ENCODE assay signal across 13 cellular contexts in genomic region chr6:27129095-27129815, GRCh38.
DNase-seq lines count a peak whose midpoint lies in the region; ATAC-seq, FAIRE-seq and TF ChIP-seq lines count a peak whose summit lies in the region.
"Had no signal": no experiment of that assay in that cellular context is flagged by ENCODE, and none has a peak within 500 bp of the region (broad histone marks: within the 10 kb centered on the region; RNA-seq: fewer than 3 reads in every experiment).

No MANE protein-coding gene starts in this region.

- no peak for FAIRE-seq in GM12878 (lab: Jason Lieb, UNC)
- FAIRE-seq: endometrium, small intestine had no signal

- H3K27ac ChIP-seq in CD4-positive, CD25-positive, alpha-beta regulatory T cell (ENCODE audit: insufficient read depth, low read length, poor library complexity, severe bottlenecking) = no peak overlapping the region
- H3K27ac ChIP-seq in GM12878 (ENCODE audit: control insufficient read depth, insufficient read depth) (peak overlapping the region; percentile 93), sigmoid colon (no peak overlapping the region)

- peak overlapping the region; percentile 54 for H3K4me2 ChIP-seq in GM12878 (ENCODE audit: control insufficient read depth, insufficient read depth)

- RAD21 ChIA-PET in GM12878 (lab: Charles Lee; ENCODE audit: unreplicated experiment) = interaction anchor here (0.5 to 3.0 kb wide), 4 partner anchors 15 to 736 kb away, joined by 3 to 19 read pairs (median 4); a partner anchor contains a TSS

- CTCF ChIA-PET in GM12878 (lab: Yijun Ruan, JAX) = interaction anchor here (1.1 to 4.2 kb wide), 5 partner anchors 16 to 767 kb away, joined by 3 to 33 read pairs (median 10); a partner anchor contains a TSS

- peaks cover 37% of the 10 kb centered on the region for H3K79me2 ChIP-seq in GM12878 (ENCODE audit: control insufficient read depth, insufficient read depth, low read length)

- ATAC-seq in CD4-positive, CD25-positive, alpha-beta regulatory T cell (ENCODE audit: low read depth in 2 of 2) = no peak
- ATAC-seq in GM12878 = no peak
- ATAC-seq: Right ventricle myocardium inferior had no signal

- peaks cover 27% of the 10 kb centered on the region for H3K4me1 ChIP-seq in CD4-positive, CD25-positive, alpha-beta regulatory T cell (ENCODE audit: control insufficient read depth, insufficient read depth, low read length, poor library complexity, severe bottlenecking)
- H3K4me1 ChIP-seq in GM12878 (ENCODE audit: control insufficient read depth, insufficient read depth, low read length) (peaks cover 16% of the 10 kb centered on the region), sigmoid colon (peaks cover 0 to 22% (median 11%) of the 10 kb centered on the region in 4 donors)

- no peaks in the 10 kb centered on the region for H4K20me1 ChIP-seq in GM12878 (ENCODE audit: control insufficient read depth, insufficient read depth)

- POLR2A ChIA-PET in GM12878 (lab: Charles Lee) = interaction anchor here (1.0 to 2.7 kb wide), 7 partner anchors 11 to 764 kb away, joined by 3 to 19 read pairs (median 3); a partner anchor contains a TSS

- H3K9me3 Mint-ChIP-seq in CD4-positive, CD25-positive, alpha-beta regulatory T cell = no peaks in the 10 kb centered on the region

- intact Hi-C loops in GM12878 (cut with micrococcal nuclease; ENCODE audit: unreplicated experiment) = no loop called here
- intact Hi-C loops in sigmoid colon (cut with DNase I) = loop anchor here (5.0 kb wide), 2 partner anchors 48 to 773 kb away; no protein-coding TSS in a partner anchor

- no peak overlapping the region for H3K27ac Mint-ChIP-seq in CD4-positive, CD25-positive, alpha-beta regulatory T cell
- H3K27ac Mint-ChIP-seq: activated naive CD8-positive, alpha-beta T cell had no signal

- no peak for DNase-seq in CD4-positive, CD25-positive, alpha-beta regulatory T cell
- DNase-seq in GM12864 (ENCODE audit: low read depth) = no peak
- DNase-seq in NCI-H2196 (lab: John Stamatoyannopoulos, UW; ENCODE audit: unreplicated experiment) = peak; percentile 33
- no peak for DNase-seq in GM12878 (ENCODE audit: low read depth, low spot score)
- DNase-seq in AG20443 (ENCODE audit: low spot score) = no peak
- no peak for DNase-seq in activated naive CD4-positive, alpha-beta T cell treated with anti-CD3 and anti-CD28 coated beads, Interleukin-2, amount 50 U/mL, for 16 hours
- DNase-seq in sigmoid colon = no peak
- DNase-seq in stimulated activated CD4-positive, alpha-beta T cell treated with anti-CD3 and anti-CD28 coated beads, Interleukin-4, amount 100 ng/mL, for 1 hour = no peak
- DNase-seq: midbrain, small intestine had no signal

- H3K9ac ChIP-seq in GM12878 (ENCODE audit: control insufficient read depth, insufficient read depth, low read length) = peak overlapping the region; percentile 85

- H3K9me3 ChIP-seq in CD4-positive, CD25-positive, alpha-beta regulatory T cell (ENCODE audit: control insufficient read depth in 2 of 2, low read length in 2 of 2) = no peaks in the 10 kb centered on the region
- no peaks in the 10 kb centered on the region for H3K9me3 ChIP-seq in GM12878 (replicated peaks; ENCODE audit: control insufficient read depth, insufficient read depth, low read length)
- no peaks in the 10 kb centered on the region for H3K9me3 ChIP-seq in sigmoid colon

- TF ChIP-seq CTCF in GM12864 (IDR thresholded peaks at IDR 0.05; ENCODE audit: low read depth, low read length, missing control alignments) (no peak), GM12878 (IDR thresholded peaks at IDR 0.05 in 2 of 3, conservative IDR thresholded peaks at IDR 0.05 in 1 of 3; ENCODE audit: control insufficient read depth in 2 of 3, extremely low read depth in 1 of 3, insufficient read depth in 1 of 3, low read depth in 3 of 3, low read length in 3 of 3) (no peak), sigmoid colon (IDR thresholded peaks at IDR 0.05) (no peak)

- H3K36me3 ChIP-seq in CD4-positive, CD25-positive, alpha-beta regulatory T cell (ENCODE audit: control insufficient read depth, insufficient read depth, low read length) = no peaks in the 10 kb centered on the region
- H3K36me3 ChIP-seq in GM12878 (ENCODE audit: control insufficient read depth in 2 of 2, insufficient read depth in 2 of 2, low read length in 1 of 2) = peaks cover 3 to 4% of the 10 kb centered on the region in 2 experiments; a peak in 3 of 4 replicates
- no peaks in the 10 kb centered on the region for H3K36me3 ChIP-seq in sigmoid colon

- WGBS in GM12878 (ENCODE audit: insufficient coverage, insufficient replicate concordance, low lambda C conversion rate, missing lambda C conversion rate) = 97% methylated on average over 5 of the region's 5 CpGs
- WGBS in sigmoid colon, 2 donors = 91 to 93% methylated on average over 5 of the region's 5 CpGs

- H3K27me3 ChIP-seq in CD4-positive, CD25-positive, alpha-beta regulatory T cell (ENCODE audit: control insufficient read depth, insufficient read depth, low read length) = no peaks in the 10 kb centered on the region
- H3K27me3 ChIP-seq in GM12878 (replicated peaks in 1 of 2; ENCODE audit: control insufficient read depth in 2 of 2, insufficient read depth in 2 of 2, low read length in 1 of 2) (no peaks in the 10 kb centered on the region), sigmoid colon (no peaks in the 10 kb centered on the region)

- H3K27me3 Mint-ChIP-seq in CD4-positive, CD25-positive, alpha-beta regulatory T cell = no peaks in the 10 kb centered on the region
- H3K27me3 Mint-ChIP-seq: activated naive CD8-positive, alpha-beta T cell had no signal

- TF ChIP-seq EP300 in GM12878 (IDR thresholded peaks at IDR 0.05; ENCODE audit: borderline replicate concordance in 1 of 2, control insufficient read depth in 1 of 2, low read depth in 2 of 2, low read length in 2 of 2) (no peak), sigmoid colon (IDR thresholded peaks at IDR 0.05) (no peak)

- peak overlapping the region in 3 of 4 donors; percentile 3 to 43 (median 5) for H3K4me3 Mint-ChIP-seq in CD4-positive, CD25-positive, alpha-beta regulatory T cell
- H3K4me3 Mint-ChIP-seq: activated naive CD8-positive, alpha-beta T cell had no signal

- no peak for TF ChIP-seq RAD21 in GM12878 (IDR thresholded peaks at IDR 0.05; ENCODE audit: insufficient read depth, low read depth, low read length)

- peaks cover 17 to 33% (median 20%) of the 10 kb centered on the region in 4 donors for H3K4me1 Mint-ChIP-seq in CD4-positive, CD25-positive, alpha-beta regulatory T cell

- no peak overlapping the region for H3K4me3 ChIP-seq in CD4-positive, CD25-positive, alpha-beta regulatory T cell (ENCODE audit: low read depth, low read length)
- H3K4me3 ChIP-seq in GM12864 (ENCODE audit: low read depth, low read length) (peak overlapping the region; percentile 62; the same call in 1 of the 2 replicates), GM12878 (peak overlapping the region; percentile 80), sigmoid colon (no peak overlapping the region)

- in situ Hi-C loops in GM12878 (cut with MboI) = no loop called here

- no TSS peak for BruUV-seq in GM12878 (replicated peaks; lab: Mats Ljungman, UMichigan)

- no peak for TF ChIP-seq POLR2A in GM12878 (IDR thresholded peaks at IDR 0.05; ENCODE audit: low read depth, low read length)
- TF ChIP-seq POLR2A in sigmoid colon (IDR thresholded peaks at IDR 0.05) = no peak

- no peaks in the 10 kb centered on the region for H3K36me3 Mint-ChIP-seq in CD4-positive, CD25-positive, alpha-beta regulatory T cell
- H3K36me3 Mint-ChIP-seq: activated naive CD8-positive, alpha-beta T cell had no signal

- peak overlapping the region; percentile 39; the same call in 1 of the 2 replicates for H2AFZ ChIP-seq in GM12878 (ENCODE audit: control insufficient read depth, low read depth, low read length)

- SMC1A ChIA-PET in GM12878 (lab: Charles Lee; ENCODE audit: uncharacterized antibody, unreplicated experiment) = interaction anchor here (0.6 to 9.3 kb wide), 6 partner anchors 10 to 767 kb away, joined by 3 to 96 read pairs (median 8); a partner anchor contains a TSS

TF ChIP-seq in GM12878, 131 proteins besides CTCF, POLR2A, EP300 and RAD21:
- TF ChIP-seq SREBF1 (IDR thresholded peaks at IDR 0.05; ENCODE audit: low read length) (no peak), ZNF217 (IDR thresholded peaks at IDR 0.05) (no peak), FOS (IDR thresholded peaks at IDR 0.05; ENCODE audit: borderline replicate concordance, extremely low read depth, insufficient read length) (no peak), USF1 (IDR thresholded peaks at IDR 0.05; ENCODE audit: borderline replicate concordance, extremely low read length, insufficient read depth, low read depth, low read length) (no peak), ZBTB33 (IDR thresholded peaks at IDR 0.05) (peak; percentile 48; the same call in 1 of the 2 replicates), IRF3 (IDR thresholded peaks at IDR 0.05) (no peak)

Comparison
In these comparisons a context has a peak if more than half of its experiments do, and no peak if none do; other contexts are left out.
1. H3K4me3 ChIP-seq: peak in GM12864 (single experiment) and GM12878 (single experiment); none in CD4-positive, CD25-positive, alpha-beta regulatory T cell (single experiment) and sigmoid colon (0 of 4).